In the genomic region with DNA sequence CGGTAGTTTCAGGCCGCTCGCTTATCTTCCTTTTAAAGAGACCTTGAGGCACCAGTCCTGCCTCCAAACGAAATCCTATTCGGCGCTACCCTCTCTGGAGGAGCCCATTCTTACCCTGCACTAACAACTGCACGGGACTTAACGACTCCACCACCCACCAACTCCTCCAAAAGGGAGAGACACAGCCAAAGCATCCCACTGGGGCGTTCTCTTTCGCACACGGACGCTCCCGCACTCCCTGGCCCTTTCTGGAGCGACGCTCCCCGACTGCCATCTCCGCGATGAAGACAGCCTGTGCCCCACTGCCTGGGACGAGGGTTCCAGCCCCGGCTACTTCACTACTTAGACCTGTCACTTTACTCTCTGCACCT, we compare ENCODE assay signal across 1 cellular context.
TF ChIP-seq lines count a peak whose summit lies in the region.

No MANE protein-coding gene starts in this region.

TF ChIP-seq in GM12878, 131 proteins besides CTCF, POLR2A, EP300 and RAD21 (continued from another document):
- TF ChIP-seq, protein P1, sequence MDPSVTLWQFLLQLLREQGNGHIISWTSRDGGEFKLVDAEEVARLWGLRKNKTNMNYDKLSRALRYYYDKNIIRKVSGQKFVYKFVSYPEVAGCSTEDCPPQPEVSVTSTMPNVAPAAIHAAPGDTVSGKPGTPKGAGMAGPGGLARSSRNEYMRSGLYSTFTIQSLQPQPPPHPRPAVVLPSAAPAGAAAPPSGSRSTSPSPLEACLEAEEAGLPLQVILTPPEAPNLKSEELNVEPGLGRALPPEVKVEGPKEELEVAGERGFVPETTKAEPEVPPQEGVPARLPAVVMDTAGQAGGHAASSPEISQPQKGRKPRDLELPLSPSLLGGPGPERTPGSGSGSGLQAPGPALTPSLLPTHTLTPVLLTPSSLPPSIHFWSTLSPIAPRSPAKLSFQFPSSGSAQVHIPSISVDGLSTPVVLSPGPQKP (IDR thresholded peaks at IDR 0.05; ENCODE audit: low read depth, low read length), result no peak
